In genomic region chr7:125773113-125773800, GRCh38 we compare ENCODE assay signal across 27 cellular contexts.
DNase-seq lines count a peak whose midpoint lies in the region; ATAC-seq and TF ChIP-seq lines count a peak whose summit lies in the region.
"Had no signal": no experiment of that assay in that cellular context is flagged by ENCODE, and none has a peak within 500 bp of the region (broad histone marks: within the 10 kb centered on the region; RNA-seq: fewer than 3 reads in every experiment).

No MANE protein-coding gene starts in this region.

- intact Hi-C loops in natural killer cell (cut with micrococcal nuclease): no loop called here

- H3K4me1 Mint-ChIP-seq in natural killer cell: no peaks in the 10 kb centered on the region
- H3K4me1 Mint-ChIP-seq: central memory CD8-positive, alpha-beta T cell had no signal

- H3K4me3 ChIP-seq in WERI-Rb-1 (ENCODE audit: low read depth, low read length): peak overlapping the region; percentile 51
- no peak overlapping the region for H3K4me3 ChIP-seq in mesendoderm (ENCODE audit: low read length)
- H3K4me3 ChIP-seq in upper lobe of left lung: no peak overlapping the region
- H3K4me3 ChIP-seq: BLaER1 treated with 17β-estradiol and CSF1 and Interleukin-3, amounts not matched to agents 10 nM and 100 nM; body of pancreas; mucosa of descending colon; transverse colon had no signal

- H4K5ac ChIP-seq in mesendoderm (ENCODE audit: low read length): no peak overlapping the region

- H3K9me3 ChIP-seq in ES-I3 (ENCODE audit: control insufficient read depth, insufficient read depth, low read length) (no peaks in the 10 kb centered on the region), WERI-Rb-1 (ENCODE audit: severe bottlenecking) (no peaks in the 10 kb centered on the region), upper lobe of left lung (no peaks in the 10 kb centered on the region)
- H3K9me3 ChIP-seq: BLaER1 treated with 17β-estradiol and CSF1 and Interleukin-3, amounts not matched to agents 10 nM and 100 nM; body of pancreas; transverse colon had no signal

- no peak overlapping the region for H3K56ac ChIP-seq in mesendoderm (ENCODE audit: low read length)

- no peak overlapping the region for H3K4me2 ChIP-seq in mesendoderm (ENCODE audit: low read length)
- H3K4me2 ChIP-seq: BLaER1 treated with 17β-estradiol and CSF1 and Interleukin-3, amounts not matched to agents 10 nM and 100 nM had no signal

- H3K23ac ChIP-seq in mesendoderm (ENCODE audit: low read length): no peak overlapping the region

- no peak overlapping the region for H2BK5ac ChIP-seq in mesendoderm (ENCODE audit: low read length)

- H3K27me3 ChIP-seq in WERI-Rb-1 (ENCODE audit: insufficient read depth, low read depth, severe bottlenecking) (no peaks in the 10 kb centered on the region), mesendoderm (ENCODE audit: insufficient read depth, low read length, poor library complexity) (no peaks in the 10 kb centered on the region), upper lobe of left lung (no peaks in the 10 kb centered on the region)
- H3K27me3 ChIP-seq: BLaER1 treated with 17β-estradiol and CSF1 and Interleukin-3, amounts not matched to agents 10 nM and 100 nM; body of pancreas; transverse colon had no signal

- no peak overlapping the region for H2AK5ac ChIP-seq in mesendoderm (ENCODE audit: low read length)

- H3K36me3 ChIP-seq in ES-I3 (ENCODE audit: insufficient read depth, low read length) (no peaks in the 10 kb centered on the region), WERI-Rb-1 (no peaks in the 10 kb centered on the region), mesendoderm (ENCODE audit: control insufficient read depth, insufficient read depth, low read length) (no peaks in the 10 kb centered on the region), upper lobe of left lung (no peaks in the 10 kb centered on the region)
- H3K36me3 ChIP-seq: BLaER1 treated with 17β-estradiol and CSF1 and Interleukin-3, amounts not matched to agents 10 nM and 100 nM; transverse colon had no signal

- no peaks in the 10 kb centered on the region for H3K36me3 Mint-ChIP-seq in natural killer cell
- H3K36me3 Mint-ChIP-seq: natural killer cell treated with Interleukin-12 subunit alpha and Interleukin-12 subunit beta and Interleukin-15 and Interleukin-18, amount 100 ng/mL, for 72 hours had no signal

- H3K27me3 Mint-ChIP-seq in natural killer cell (ENCODE audit: low read depth in 2 of 2): no peaks in the 10 kb centered on the region
- H3K27me3 Mint-ChIP-seq: central memory CD8-positive, alpha-beta T cell; natural killer cell treated with Interleukin-12 subunit alpha and Interleukin-12 subunit beta and Interleukin-15 and Interleukin-18, amount 100 ng/mL, for 72 hours had no signal

- no peak overlapping the region for H3K4me3 Mint-ChIP-seq in natural killer cell
- H3K4me3 Mint-ChIP-seq: central memory CD8-positive, alpha-beta T cell; natural killer cell treated with Interleukin-12 subunit alpha and Interleukin-12 subunit beta and Interleukin-15 and Interleukin-18, amount 100 ng/mL, for 72 hours had no signal

- no peaks in the 10 kb centered on the region for H3K79me2 ChIP-seq in mesendoderm (ENCODE audit: control insufficient read depth, insufficient read depth, low read length)

- ATAC-seq in upper lobe of left lung (ENCODE audit: low FRiP score in 2 of 2) (no peak), natural killer cell (no peak)
- ATAC-seq: body of pancreas; esophagus mucosa; mucosa of descending colon; natural killer cell treated with Interleukin-12 subunit alpha and Interleukin-12 subunit beta and Interleukin-15 and Interleukin-18, amount 100 ng/mL, for 72 hours had no signal

- no peak overlapping the region for H4K8ac ChIP-seq in mesendoderm (ENCODE audit: low read depth, low read length)

- H2BK15ac ChIP-seq in mesendoderm (replicated peaks; ENCODE audit: low read depth): no peak overlapping the region

- H3K27ac Mint-ChIP-seq in natural killer cell: no peak overlapping the region
- H3K27ac Mint-ChIP-seq: activated T-helper 2 cell treated with anti-CD3 and anti-CD28 coated beads, Interferon-gamma antibody, Interleukin-2, Interleukin-4, amounts not matched to agents 10 μg/mL and 5 μg/mL and 100 μg/mL, durations not matched to agents 14 hours and 24 hours and 36 hours; natural killer cell treated with Interleukin-12 subunit alpha and Interleukin-12 subunit beta and Interleukin-15 and Interleukin-18, amount 100 ng/mL, for 72 hours had no signal

- 0 out of 2 replicates have a peak, but pooled peaks have one; percentile 11 for TF ChIP-seq CTCF in WERI-Rb-1 (IDR thresholded peaks at IDR 0.05; ENCODE audit: low read depth, low read length)
- TF ChIP-seq CTCF in upper lobe of left lung (IDR thresholded peaks at IDR 0.05): no peak
- TF ChIP-seq CTCF in natural killer cell (IDR thresholded peaks at IDR 0.05): no peak

- TF ChIP-seq POLR2A in upper lobe of left lung (IDR thresholded peaks at IDR 0.05): no peak

- H3K18ac ChIP-seq in mesendoderm (ENCODE audit: low read length): no peak overlapping the region

- H3K27ac ChIP-seq in WERI-Rb-1: peak overlapping the region; percentile 61
- H3K27ac ChIP-seq in mesendoderm (ENCODE audit: low read depth, low read length): no peak overlapping the region
- no peak overlapping the region for H3K27ac ChIP-seq in upper lobe of left lung
- H3K27ac ChIP-seq: BLaER1 treated with 17β-estradiol and CSF1 and Interleukin-3, amounts not matched to agents 10 nM and 100 nM; body of pancreas; transverse colon had no signal

- H3K79me1 ChIP-seq in mesendoderm (ENCODE audit: low read length): no peaks in the 10 kb centered on the region

- no peak overlapping the region for H3K4ac ChIP-seq in mesendoderm (ENCODE audit: low read depth, low read length)

- H3K9me3 Mint-ChIP-seq in natural killer cell: peaks cover 4 to 5% of the 10 kb centered on the region in 2 donors

- H3K9ac ChIP-seq in ES-I3 (ENCODE audit: low read depth, low read length) (peak overlapping the region; percentile 9; the same call in 1 of the 2 replicates), mesendoderm (ENCODE audit: low read length) (no peak overlapping the region)
- H3K9ac ChIP-seq: BLaER1 treated with 17β-estradiol and CSF1 and Interleukin-3, amounts not matched to agents 10 nM and 100 nM had no signal

- H3K4me1 ChIP-seq in ES-I3 (ENCODE audit: insufficient read depth, low read length) (no peaks in the 10 kb centered on the region), mesendoderm (ENCODE audit: control insufficient read depth, low read depth, low read length) (no peaks in the 10 kb centered on the region), upper lobe of left lung (no peaks in the 10 kb centered on the region)
- H3K4me1 ChIP-seq: BLaER1 treated with 17β-estradiol and CSF1 and Interleukin-3, amounts not matched to agents 10 nM and 100 nM; body of pancreas; transverse colon had no signal

- no peak overlapping the region for H2BK120ac ChIP-seq in mesendoderm (ENCODE audit: low read depth, low read length)

- peak; percentile 45 for DNase-seq in NCI-H187 treated with DMSO at 0.1 percent for 48 hours (lab: John Stamatoyannopoulos, UW)
- peak; percentile 76 for DNase-seq in WERI-Rb-1
- peak; percentile 8 for DNase-seq in mesendoderm
- DNase-seq in upper lobe of left lung: no peak
- DNase-seq in natural killer cell: no peak
- no peak for DNase-seq in NCI-H1092 treated with DMSO at 0.1 percent for 48 hours (lab: John Stamatoyannopoulos, UW)
- DNase-seq: activated CD4-positive, alpha-beta T cell treated with anti-CD3 and anti-CD28 coated beads for 48 hours; activated CD8-positive, alpha-beta memory T cell treated with anti-CD3 and anti-CD28 coated beads for 24 hours; activated naive CD4-positive, alpha-beta T cell treated with anti-CD3 and anti-CD28 coated beads, Interleukin-2, amount 50 U/mL, for 16 hours; activated T-cell treated with anti-CD3 and anti-CD28 coated beads for 4 hours; body of pancreas; DND-41; HCEC 1CT; head of caudate nucleus; MM.1S; NCI-H1417 treated with DMSO at 0.1 percent for 48 hours; NCI-H526 treated with DMSO at 0.1 percent for 48 hours; stimulated activated CD4-positive, alpha-beta T cell treated with anti-CD3 and anti-CD28 coated beads, Interleukin-4, amount 100 ng/mL, for 24 hours; T-helper 9 cell; transverse colon had no signal

- no CpG with 5 or more reads among the region's 19 CpGs for WGBS in mesendoderm (ENCODE audit: extremely low coverage, insufficient coverage, low lambda C conversion rate)
- WGBS in upper lobe of left lung, 2 donors: 75 to 76% methylated on average over 17 to 19 of the region's 19 CpGs

- TF ChIP-seq EP300 in upper lobe of left lung (IDR thresholded peaks at IDR 0.05): no peak

Comparison
In these comparisons a context has a peak if more than half of its experiments do, and no peak if none do; other contexts are left out.
1. DNase-seq: peak in NCI-H187 treated with DMSO at 0.1 percent for 48 hours (single experiment), WERI-Rb-1 (single experiment) and mesendoderm (single experiment); none in upper lobe of left lung (0 of 2), natural killer cell (single experiment) and NCI-H1092 treated with DMSO at 0.1 percent for 48 hours (single experiment).